In genomic region chr1:12126781-12127180, GRCh38 we compare ENCODE assay signal across 2 cellular contexts.
A peak's percentile ranks its signal among the peaks of the same experiment; 100 is the strongest.
TF ChIP-seq lines count a peak whose summit lies in the region.

No MANE protein-coding gene starts in this region.

TF ChIP-seq in HEK293, 187 proteins besides CTCF, POLR2A, EP300 and RAD21:
- no peak for TF ChIP-seq KLF10 (tag by site-specific recombination; IDR thresholded peaks at IDR 0.05)
- 0 out of 2 replicates have a peak, but pooled peaks have one; percentile 0 for TF ChIP-seq ZNF366 (tag by site-specific recombination; conservative IDR thresholded peaks at IDR 0.05)
- no peak for TF ChIP-seq ZNF221 (tag by site-specific recombination; IDR thresholded peaks at IDR 0.05; ENCODE audit: borderline replicate concordance)

TF ChIP-seq in GM12878, 131 proteins besides CTCF, POLR2A, EP300 and RAD21:
- no peak for TF ChIP-seq POLR2AphosphoS5 (IDR thresholded peaks at IDR 0.05; ENCODE audit: low read length)
- 0 out of 2 replicates have a peak, but pooled peaks have one; percentile 12 for TF ChIP-seq MTA3 (IDR thresholded peaks at IDR 0.05; ENCODE audit: borderline replicate concordance, low read length)
